13 cellular contexts compared by ENCODE assay signal in genomic region chr15:60373327-60373726, GRCh38. TPM values are rescaled to one million over a fixed set of nuclear protein-coding genes. Genes with fewer than 3 reads are reported as not detected.
DNase-seq lines count a peak whose midpoint lies in the region; ATAC-seq and TF ChIP-seq lines count a peak whose summit lies in the region.
"Had no signal": no experiment of that assay in that cellular context is flagged by ENCODE, and none has a peak within 500 bp of the region (broad histone marks: within the 10 kb centered on the region; RNA-seq: fewer than 3 reads in every experiment).

No MANE protein-coding gene starts in this region.

- H3K4me1 ChIP-seq in HUES48 (ENCODE audit: control insufficient read depth, insufficient read depth, low read length) (peaks cover 16% of the 10 kb centered on the region), adipocyte (ENCODE audit: control insufficient read depth, insufficient read depth, low read length) (peaks cover 97% of the 10 kb centered on the region), lung (ENCODE audit: control insufficient read depth in 2 of 2, insufficient read depth in 2 of 2, low read length in 2 of 2) (peaks cover 18 to 44% of the 10 kb centered on the region in 2 donors), subcutaneous abdominal adipose tissue (ENCODE audit: control insufficient read depth in 5 of 5, insufficient read depth in 5 of 5, low read length in 5 of 5) (peaks cover 41 to 95% (median 88%) of the 10 kb centered on the region in 5 donors)

- ATAC-seq in lung (ENCODE audit: insufficient read depth, low FRiP score) (no peak), HG03097 (IDR thresholded peaks at IDR 0.05; ENCODE audit: low FRiP score, unreplicated experiment) (no peak)
- ATAC-seq: activated CD4-positive, alpha-beta T cell treated with anti-CD3 and anti-CD28 coated beads for 36 hours; esophagus mucosa; sciatic nerve had no signal

- H3K9ac ChIP-seq in HUES48 (ENCODE audit: low read depth, low read length) (no peak overlapping the region), adipocyte (ENCODE audit: low read length) (peak overlapping the region; percentile 82), subcutaneous abdominal adipose tissue (ENCODE audit: low read length in 5 of 5) (peak overlapping the region in 3 of 5 donors; percentile 16 to 49 (median 17))

- H3K27me3 ChIP-seq in HUES48 (ENCODE audit: control insufficient read depth, insufficient read depth, low read length) (peaks cover 20% of the 10 kb centered on the region), adipocyte (replicated peaks; ENCODE audit: control insufficient read depth, insufficient read depth, low read length) (no peaks in the 10 kb centered on the region), lung (ENCODE audit: control insufficient read depth, insufficient read depth) (no peaks in the 10 kb centered on the region), subcutaneous abdominal adipose tissue (ENCODE audit: control insufficient read depth in 5 of 5, insufficient read depth in 4 of 5, low read length in 5 of 5) (no peaks in the 10 kb centered on the region), H7 (ENCODE audit: control insufficient read depth, insufficient read depth, low read length) (no peaks in the 10 kb centered on the region)

- DNase-seq in adipocyte (ENCODE audit: low read depth) = no peak
- no peak for DNase-seq in lung (ENCODE audit: low spot score)
- DNase-seq in H7 = no peak
- no peak for DNase-seq in NCI-H1105 (lab: John Stamatoyannopoulos, UW)
- DNase-seq in stimulated activated naive CD4-positive, alpha-beta T cell treated with Interleukin-2 at 50 U/mL for 16 hours (lab: John Stamatoyannopoulos, UW) = no peak
- DNase-seq: activated CD4-positive, alpha-beta T cell treated with anti-CD3 and anti-CD28 coated beads for 36 hours; DND-41; SHP77 treated with DMSO at 0.1 percent for 48 hours had no signal

- H3K27ac ChIP-seq in HUES48 (ENCODE audit: low read depth, low read length) = peak overlapping the region; percentile 5
- H3K27ac ChIP-seq in lung (ENCODE audit: low read depth in 1 of 2, low read length in 1 of 2) = peak overlapping the region; percentile 9 to 13
- H3K27ac ChIP-seq in subcutaneous abdominal adipose tissue (ENCODE audit: low read depth, low read length) = peak overlapping the region; percentile 93

- no peak for TF ChIP-seq CTCF in lung (IDR thresholded peaks at IDR 0.05; ENCODE audit: control extremely low read depth, extremely low read depth)

- no peaks in the 10 kb centered on the region for H3K9me3 ChIP-seq in HUES48 (ENCODE audit: control insufficient read depth, insufficient read depth, low read length)
- no peaks in the 10 kb centered on the region for H3K9me3 ChIP-seq in adipocyte (ENCODE audit: control insufficient read depth, low read length)
- H3K9me3 ChIP-seq in lung (ENCODE audit: control insufficient read depth in 2 of 2, insufficient read depth in 1 of 2, low read length in 1 of 2) = no peaks in the 10 kb centered on the region
- H3K9me3 ChIP-seq in subcutaneous abdominal adipose tissue (ENCODE audit: control insufficient read depth in 5 of 5, low read length in 5 of 5) = no peaks in the 10 kb centered on the region

- H3K4me3 ChIP-seq in HUES48 (ENCODE audit: low read depth, low read length) = no peak overlapping the region
- peak overlapping the region; percentile 28 for H3K4me3 ChIP-seq in adipocyte (ENCODE audit: low read length)
- no peak overlapping the region for H3K4me3 ChIP-seq in lung
- H3K4me3 ChIP-seq in subcutaneous abdominal adipose tissue (ENCODE audit: low read depth in 1 of 5, low read length in 5 of 5) = peak overlapping the region in 1 of 5 donors; percentile 13
- H3K4me3 ChIP-seq in H7 (ENCODE audit: insufficient read depth, low read depth, low read length) = no peak overlapping the region

- 95% methylated on average over 3 of the region's 3 CpGs for WGBS in lung, 2 donors

- peaks cover 26% of the 10 kb centered on the region for H3K36me3 ChIP-seq in HUES48 (ENCODE audit: control insufficient read depth, insufficient read depth, low read length)
- H3K36me3 ChIP-seq in adipocyte (ENCODE audit: control insufficient read depth, insufficient read depth, low read length, severe bottlenecking) = peaks cover 79% of the 10 kb centered on the region
- H3K36me3 ChIP-seq in lung (ENCODE audit: control insufficient read depth in 2 of 2, insufficient read depth in 2 of 2, low read length in 2 of 2) = peaks cover 18 to 28% of the 10 kb centered on the region in 2 donors
- peaks cover 28 to 83% (median 55%) of the 10 kb centered on the region in 5 donors for H3K36me3 ChIP-seq in subcutaneous abdominal adipose tissue (ENCODE audit: control insufficient read depth in 5 of 5, insufficient read depth in 5 of 5, low read length in 5 of 5)
- H3K36me3 ChIP-seq in H7 (replicated peaks; ENCODE audit: control insufficient read depth, insufficient read depth, low read length) = peaks cover 8% of the 10 kb centered on the region

RNA-seq across cellular contexts. Expression of gene ANXA2, which starts 24.5 kb away (rescaled TPM):
- total RNA-seq in lung = 1,000 to 10,000 TPM in 1 of 2 donors, 100 to 1,000 TPM in 1; 851 to 1,294 TPM
- polyA plus RNA-seq in lung = 1,000 to 10,000 TPM; 1,147 to 1,195 TPM
- total RNA-seq in H7 (2014; rRNA removed; shearing (Covaris generic)) = 577 and 656 TPM in 2 replicates

Comparison
In these comparisons a context has a peak if more than half of its experiments do, and no peak if none do; other contexts are left out.
1. H3K27ac ChIP-seq: peak in every context shown above with its lines; median percentile 93 in subcutaneous abdominal adipose tissue; 11 in lung; 5 in HUES48.